7 cellular contexts compared by ENCODE assay signal in genomic region chr16:70287304-70287971, GRCh38. TPM values are rescaled to one million over a fixed set of nuclear protein-coding genes. Genes with fewer than 3 reads are reported as not detected.
A peak's percentile ranks its signal among the peaks of the same experiment; 100 is the strongest.
DNase-seq lines count a peak whose midpoint lies in the region; ATAC-seq and TF ChIP-seq lines count a peak whose summit lies in the region.
"Not testable (repeated sequence)": the region's sequence is repeated elsewhere in the genome, so short reads cannot be mapped to it uniquely, and the experiment has no call there.

No MANE protein-coding gene starts in this region.

- H3K9me3 ChIP-seq in DND-41 (ENCODE audit: insufficient read depth, low read length, severe bottlenecking); KOPT-K1 (ENCODE audit: insufficient read depth, low read length, poor library complexity, severe bottlenecking); SK-N-SH; colonic mucosa; iPS-18a (ENCODE audit: control insufficient read depth, low read depth, low read length); neural progenitor cell (ENCODE audit: low read depth): not testable (repeated sequence)

- DNase-seq in DND-41; SK-N-SH; activated T-helper 2 cell treated with anti-CD3 and anti-CD28 coated beads, Interferon-gamma antibody, Interleukin-2, Interleukin-4, amounts not matched to agents 10 μg/mL and 5 μg/mL and 100 μg/mL, durations not matched to agents 14 hours and 24 hours and 36 hours (ENCODE audit: low spot score); colonic mucosa; neural progenitor cell (ENCODE audit: low spot score): not testable (repeated sequence)

- H3K36me3 Mint-ChIP-seq in activated T-helper 2 cell treated with anti-CD3 and anti-CD28 coated beads, Interferon-gamma antibody, Interleukin-2, Interleukin-4, amounts not matched to agents 10 μg/mL and 5 μg/mL and 100 μg/mL, durations not matched to agents 14 hours and 24 hours and 36 hours (ENCODE audit: low read depth) = peaks cover 36% of the 10 kb centered on the region
- peaks cover 14% of the 10 kb centered on the region for H3K36me3 Mint-ChIP-seq in neural progenitor cell

- not testable (repeated sequence) for H2AFZ ChIP-seq in DND-41 (ENCODE audit: low read depth, low read length); neural progenitor cell (replicated peaks)
- H2AFZ ChIP-seq in SK-N-SH (ENCODE audit: low read depth) = 0 out of 2 replicates have a peak overlapping the region, but pooled peaks have one; percentile 17

- peak overlapping the region in 1 of 2 experiments; percentile 74; a peak in 2 of 4 replicates for H3K4me3 ChIP-seq in DND-41 (ENCODE audit: low read depth in 1 of 2, low read length in 2 of 2)
- H3K4me3 ChIP-seq in SK-N-SH (ENCODE audit: low read depth in 2 of 2, low read length in 1 of 2) = peak overlapping the region; percentile 65 to 76
- peak overlapping the region; percentile 81 for H3K4me3 ChIP-seq in colonic mucosa
- peak overlapping the region; percentile 87 for H3K4me3 ChIP-seq in iPS-18a (ENCODE audit: low read length)
- peak overlapping the region; percentile 79 for H3K4me3 ChIP-seq in neural progenitor cell

- H3K79me2 ChIP-seq in DND-41 (ENCODE audit: insufficient read depth, low read length) (peaks cover 65% of the 10 kb centered on the region), SK-N-SH (ENCODE audit: insufficient read depth) (peaks cover 67% of the 10 kb centered on the region), neural progenitor cell (ENCODE audit: low read depth) (peaks cover 65% of the 10 kb centered on the region)

- H3K27ac ChIP-seq in DND-41 (ENCODE audit: low read length) (peak overlapping the region; percentile 75), KOPT-K1 (ENCODE audit: low read depth, low read length, poor library complexity, severe bottlenecking) (peak overlapping the region; percentile 96), SK-N-SH (ENCODE audit: low read depth in 2 of 2, low read length in 1 of 2) (peak overlapping the region in 1 of 2 experiments; percentile 85; a peak in 2 of 4 replicates)
- not testable (repeated sequence) for H3K27ac ChIP-seq in colonic mucosa; iPS-18a (ENCODE audit: low read length); neural progenitor cell

- peaks cover 26% of the 10 kb centered on the region for H3K4me1 Mint-ChIP-seq in activated T-helper 2 cell treated with anti-CD3 and anti-CD28 coated beads, Interferon-gamma antibody, Interleukin-2, Interleukin-4, amounts not matched to agents 10 μg/mL and 5 μg/mL and 100 μg/mL, durations not matched to agents 14 hours and 24 hours and 36 hours (ENCODE audit: low read depth)
- not testable (repeated sequence) for H3K4me1 Mint-ChIP-seq in neural progenitor cell

- H3K36me3 ChIP-seq in DND-41 (ENCODE audit: insufficient read depth, low read length) (peaks cover 42% of the 10 kb centered on the region), KOPT-K1 (ENCODE audit: insufficient read depth, low read length) (peaks cover 34% of the 10 kb centered on the region), SK-N-SH (replicated peaks in 1 of 2; ENCODE audit: control insufficient read depth in 1 of 2, insufficient read depth in 2 of 2, low read length in 1 of 2) (peaks cover 8 to 32% of the 10 kb centered on the region in 2 experiments), iPS-18a (ENCODE audit: control insufficient read depth, low read depth, low read length) (peaks cover 28% of the 10 kb centered on the region)
- not testable (repeated sequence) for H3K36me3 ChIP-seq in colonic mucosa, neural progenitor cell

- not testable (repeated sequence) for TF ChIP-seq CTCF in DND-41 (IDR thresholded peaks at IDR 0.05; ENCODE audit: borderline replicate concordance, extremely low read depth, low read length, poor library complexity, severe bottlenecking); SK-N-SH (IDR thresholded peaks at IDR 0.05); colonic mucosa (IDR thresholded peaks at IDR 0.05); neural progenitor cell (IDR thresholded peaks at IDR 0.05)

- H3F3A ChIP-seq in SK-N-SH (replicated peaks; ENCODE audit: insufficient read depth) = peaks cover 19% of the 10 kb centered on the region
- H3F3A ChIP-seq in neural progenitor cell (ENCODE audit: low read depth) = peaks cover 12% of the 10 kb centered on the region

- peak overlapping the region; percentile 97 for H3K4me3 Mint-ChIP-seq in activated T-helper 2 cell treated with anti-CD3 and anti-CD28 coated beads, Interferon-gamma antibody, Interleukin-2, Interleukin-4, amounts not matched to agents 10 μg/mL and 5 μg/mL and 100 μg/mL, durations not matched to agents 14 hours and 24 hours and 36 hours (ENCODE audit: low read depth)
- H3K4me3 Mint-ChIP-seq in neural progenitor cell = peak overlapping the region; percentile 82

- H3K9me3 Mint-ChIP-seq in activated T-helper 2 cell treated with anti-CD3 and anti-CD28 coated beads, Interferon-gamma antibody, Interleukin-2, Interleukin-4, amounts not matched to agents 10 μg/mL and 5 μg/mL and 100 μg/mL, durations not matched to agents 14 hours and 24 hours and 36 hours; neural progenitor cell: not testable (repeated sequence)

- H3K9ac ChIP-seq in DND-41 (ENCODE audit: low read depth, low read length) = peak overlapping the region; percentile 97
- H3K9ac ChIP-seq in SK-N-SH = peak overlapping the region; percentile 92; the same call in 1 of the 2 replicates
- H3K9ac ChIP-seq in colonic mucosa (ENCODE audit: low read depth in 2 of 2, low read length in 2 of 2) = peak overlapping the region in 1 of 2 donors; percentile 12
- peak overlapping the region; percentile 22 for H3K9ac ChIP-seq in iPS-18a (ENCODE audit: low read length)
- not testable (repeated sequence) for H3K9ac ChIP-seq in neural progenitor cell

- intact Hi-C loops in activated T-helper 2 cell treated with anti-CD3 and anti-CD28 coated beads, Interferon-gamma antibody, Interleukin-2, Interleukin-4, amounts not matched to agents 10 μg/mL and 5 μg/mL and 100 μg/mL, durations not matched to agents 14 hours and 24 hours and 36 hours (cut with micrococcal nuclease); colonic mucosa (cut with DNase I): not testable (repeated sequence)

- ATAC-seq in DND-41 (ENCODE audit: insufficient read depth, low read depth) = not testable (repeated sequence)

- not testable (repeated sequence) for H3K27me3 Mint-ChIP-seq in activated T-helper 2 cell treated with anti-CD3 and anti-CD28 coated beads, Interferon-gamma antibody, Interleukin-2, Interleukin-4, amounts not matched to agents 10 μg/mL and 5 μg/mL and 100 μg/mL, durations not matched to agents 14 hours and 24 hours and 36 hours (ENCODE audit: low read depth); neural progenitor cell (ENCODE audit: insufficient read depth, low read depth)

- H4K20me1 ChIP-seq in DND-41 (ENCODE audit: insufficient read depth, low read length) (peaks cover 25% of the 10 kb centered on the region; the same call in 1 of the 2 replicates), SK-N-SH (ENCODE audit: insufficient read depth) (peaks cover 47% of the 10 kb centered on the region), neural progenitor cell (ENCODE audit: low read depth) (peaks cover 14% of the 10 kb centered on the region)

- TF ChIP-seq EP300 in SK-N-SH (IDR thresholded peaks at IDR 0.05; ENCODE audit: borderline replicate concordance in 1 of 2, low read depth in 1 of 2, low read length in 1 of 2) = not testable (repeated sequence)

- POLR2A ChIA-PET in SK-N-SH (lab: Yijun Ruan, JAX) = interaction anchor here (0.8 to 2.9 kb wide), 3 partner anchors 11 to 28 kb away, joined by 3 to 31 read pairs (median 3); partner anchors contain the start of gene DDX19B

- peak overlapping the region; percentile 65 for H3K27ac Mint-ChIP-seq in activated T-helper 2 cell treated with anti-CD3 and anti-CD28 coated beads, Interferon-gamma antibody, Interleukin-2, Interleukin-4, amounts not matched to agents 10 μg/mL and 5 μg/mL and 100 μg/mL, durations not matched to agents 14 hours and 24 hours and 36 hours
- not testable (repeated sequence) for H3K27ac Mint-ChIP-seq in neural progenitor cell

- TF ChIP-seq RAD21 in SK-N-SH (IDR thresholded peaks at IDR 0.05; ENCODE audit: low read length) = not testable (repeated sequence)

- 86% methylated on average over 16 of the region's 17 CpGs for WGBS in SK-N-SH (ENCODE audit: low lambda C conversion rate)

- H3K4me2 ChIP-seq in DND-41 (ENCODE audit: insufficient read depth, low read length) (peak overlapping the region; percentile 66), SK-N-SH (peak overlapping the region; percentile 96), neural progenitor cell (peak overlapping the region; percentile 78)

- peaks cover 46% of the 10 kb centered on the region for H3K4me1 ChIP-seq in DND-41 (ENCODE audit: insufficient read depth, low read length)
- H3K4me1 ChIP-seq in SK-N-SH (ENCODE audit: control insufficient read depth in 1 of 2, insufficient read depth in 2 of 2, low read depth in 1 of 2, low read length in 1 of 2); colonic mucosa; iPS-18a (ENCODE audit: control insufficient read depth, low read depth, low read length); neural progenitor cell: not testable (repeated sequence)

- H3K9me2 ChIP-seq in SK-N-SH = not testable (repeated sequence)

- CTCF ChIA-PET in SK-N-SH (lab: Yijun Ruan, JAX) = interaction anchor here (2.8 to 2.9 kb wide), 2 partner anchors 20 to 35 kb away, joined by 10 read pairs; partner anchors contain the start of gene EXOSC6

- H3K27me3 ChIP-seq in DND-41 (ENCODE audit: insufficient read depth, low read length, poor library complexity); SK-N-SH (ENCODE audit: insufficient read depth); colonic mucosa; iPS-18a (ENCODE audit: control insufficient read depth, insufficient read depth, low read length); neural progenitor cell: not testable (repeated sequence)

RNA-seq across cellular contexts. Expression of gene AARS1, which starts 1.9 kb away (rescaled TPM):
- 70.5 and 77.3 TPM in 2 replicates for polyA plus RNA-seq in SK-N-SH (2012; rRNA removed)
- 52.6 and 60.0 TPM in 2 replicates for polyA plus RNA-seq in SK-N-SH (2012; cell fraction: cytosol; rRNA removed)
- 69.4 and 91.9 TPM in 2 replicates for polyA plus RNA-seq in SK-N-SH (2012; cell fraction: nucleus; rRNA removed)
- 103 and 106 TPM in 2 replicates for total RNA-seq in activated T-helper 2 cell treated with anti-CD3 and anti-CD28 coated beads, Interferon-gamma antibody, Interleukin-2, Interleukin-4, amounts not matched to agents 10 μg/mL and 5 μg/mL and 100 μg/mL, durations not matched to agents 14 hours and 24 hours and 36 hours
- 10 to 100 TPM; 45.3 to 97.8 TPM for total RNA-seq in colonic mucosa
- 53.7 and 60.8 TPM in 2 replicates for total RNA-seq in neural progenitor cell (ENCODE audit: low replicate concordance)

RNA-seq across cellular contexts. Expression of gene DDX19B, which starts 11.5 kb away (rescaled TPM):
- polyA plus RNA-seq in SK-N-SH (2012; rRNA removed) = 20.1 and 43.6 TPM in 2 replicates
- 33.2 and 41.3 TPM in 2 replicates for polyA plus RNA-seq in SK-N-SH (2012; cell fraction: cytosol; rRNA removed)
- polyA plus RNA-seq in SK-N-SH (2012; cell fraction: nucleus; rRNA removed) = 58.7 and 64.1 TPM in 2 replicates
- 31.0 and 33.3 TPM in 2 replicates for total RNA-seq in activated T-helper 2 cell treated with anti-CD3 and anti-CD28 coated beads, Interferon-gamma antibody, Interleukin-2, Interleukin-4, amounts not matched to agents 10 μg/mL and 5 μg/mL and 100 μg/mL, durations not matched to agents 14 hours and 24 hours and 36 hours
- 10 to 100 TPM; 22.3 to 25.6 TPM for total RNA-seq in colonic mucosa
- 41.0 and 49.7 TPM in 2 replicates for total RNA-seq in neural progenitor cell (ENCODE audit: low replicate concordance)

RNA-seq across cellular contexts. Expression of gene EXOSC6, which starts 35.7 kb away (rescaled TPM):
- polyA plus RNA-seq in SK-N-SH (2012; rRNA removed) = 10.0 and 10.6 TPM in 2 replicates
- polyA plus RNA-seq in SK-N-SH (2012; cell fraction: cytosol; rRNA removed) = 10.7 and 10.8 TPM in 2 replicates
- 7.3 and 8.8 TPM in 2 replicates for polyA plus RNA-seq in SK-N-SH (2012; cell fraction: nucleus; rRNA removed)
- total RNA-seq in activated T-helper 2 cell treated with anti-CD3 and anti-CD28 coated beads, Interferon-gamma antibody, Interleukin-2, Interleukin-4, amounts not matched to agents 10 μg/mL and 5 μg/mL and 100 μg/mL, durations not matched to agents 14 hours and 24 hours and 36 hours = 32.0 and 32.6 TPM in 2 replicates
- 10 to 100 TPM; 12.2 to 20.0 TPM for total RNA-seq in colonic mucosa
- total RNA-seq in neural progenitor cell (ENCODE audit: low replicate concordance) = 26.7 and 27.1 TPM in 2 replicates

RNA-seq across cellular contexts. Expression of gene DDX19A, which starts 59.3 kb away (rescaled TPM):
- polyA plus RNA-seq in SK-N-SH (2012; rRNA removed) = 56.0 and 61.1 TPM in 2 replicates
- 50.2 and 54.3 TPM in 2 replicates for polyA plus RNA-seq in SK-N-SH (2012; cell fraction: cytosol; rRNA removed)
- 50.3 and 61.2 TPM in 2 replicates for polyA plus RNA-seq in SK-N-SH (2012; cell fraction: nucleus; rRNA removed)
- total RNA-seq in activated T-helper 2 cell treated with anti-CD3 and anti-CD28 coated beads, Interferon-gamma antibody, Interleukin-2, Interleukin-4, amounts not matched to agents 10 μg/mL and 5 μg/mL and 100 μg/mL, durations not matched to agents 14 hours and 24 hours and 36 hours = 55.8 and 58.5 TPM in 2 replicates
- total RNA-seq in colonic mucosa (10 to 100 TPM; 16.7 to 25.9 TPM), neural progenitor cell (ENCODE audit: low replicate concordance) (45.1 and 55.4 TPM in 2 replicates)
